In genomic region chr1:55143686-55144085, GRCh38 we compare ENCODE assay signal across 9 cellular contexts.
A peak's percentile ranks its signal among the peaks of the same experiment; 100 is the strongest.
DNase-seq lines count a peak whose midpoint lies in the region; ATAC-seq and TF ChIP-seq lines count a peak whose summit lies in the region.
"Had no signal": no experiment of that assay in that cellular context is flagged by ENCODE, and none has a peak within 500 bp of the region (broad histone marks: within the 10 kb centered on the region; RNA-seq: fewer than 3 reads in every experiment).

No MANE protein-coding gene starts in this region.

- WGBS in spleen, 5 donors = 92 to 98% (median 96%) methylated on average over 3 of the region's 3 CpGs

- no peaks in the 10 kb centered on the region for H3K9me3 ChIP-seq in HEK293 (ENCODE audit: control insufficient read depth, insufficient read depth, low read depth, low read length)
- H3K9me3 ChIP-seq in spleen = no peaks in the 10 kb centered on the region
- H3K9me3 ChIP-seq: tibial nerve had no signal

- peak; percentile 65 for TF ChIP-seq CTCF in HEK293 (tag by site-specific recombination; IDR thresholded peaks at IDR 0.05)
- no peak for TF ChIP-seq CTCF in spleen (IDR thresholded peaks at IDR 0.05 in 8 of 11, conservative IDR thresholded peaks at IDR 0.05 in 3 of 11)

- intact Hi-C loops in spleen (cut with DNase I; ENCODE audit: low total_unique reads) = loop anchor here (5.0 kb wide), 1 partner anchor 134 kb away; no protein-coding TSS in a partner anchor

- CTCF ChIA-PET in HEK293 (lab: Yijun Ruan, JAX) = interaction anchor here (0.6 to 6.5 kb wide), 12 partner anchors 10 to 1441 kb away, joined by 3 to 109 read pairs (median 3); no protein-coding TSS in a partner anchor

- DNase-seq in ELR (ENCODE audit: low read depth) = peak; percentile 15
- DNase-seq in iPS-NIHi11 (ENCODE audit: low spot score) = peak; percentile 31
- no peak for DNase-seq in ureter (ENCODE audit: low spot score)
- DNase-seq in medulla oblongata (ENCODE audit: extremely low spot score) = no peak
- DNase-seq in spleen = no peak
- no peak for DNase-seq in DMS114 treated with DMSO at 0.1 percent for 48 hours (lab: John Stamatoyannopoulos, UW; ENCODE audit: unreplicated experiment)

- no peak overlapping the region for H3K27ac ChIP-seq in HEK293 (ENCODE audit: extremely low read depth, low read depth, low read length)
- H3K27ac ChIP-seq in spleen = no peak overlapping the region
- H3K27ac ChIP-seq: tibial nerve had no signal

- no peak for TF ChIP-seq POLR2A in spleen (IDR thresholded peaks at IDR 0.05)

- ATAC-seq in SK-N-SH treated with all-trans-retinoic acid at 6 μM for 48 hours = peak; percentile 51; the same call in 2 of the 3 replicates

- H3K27me3 ChIP-seq in spleen (replicated peaks in 1 of 7) = no peaks in the 10 kb centered on the region
- H3K27me3 ChIP-seq: tibial nerve had no signal

- H3K36me3 ChIP-seq in HEK293 (ENCODE audit: control insufficient read depth in 2 of 2, insufficient read depth in 1 of 2, low read length in 2 of 2) (peaks cover 35 to 72% of the 10 kb centered on the region in 2 experiments), spleen (peaks cover 8 to 99% (median 71%) of the 10 kb centered on the region in 6 donors)

- H3K4me1 ChIP-seq in HEK293 (ENCODE audit: control insufficient read depth, insufficient read depth, low read length) (no peaks in the 10 kb centered on the region), spleen (peaks cover 0 to 36% (median 9%) of the 10 kb centered on the region in 6 donors)

- H3K4me3 ChIP-seq in HEK293 (ENCODE audit: low read depth, low read length) (no peak overlapping the region), spleen (no peak overlapping the region)
- H3K4me3 ChIP-seq: tibial nerve had no signal

- POLR2A ChIA-PET in HEK293 (lab: Yijun Ruan, JAX) = interaction anchor here (0.6 kb wide), 1 partner anchor 72 kb away, joined by 4 read pairs; no protein-coding TSS in a partner anchor

TF ChIP-seq in HEK293, 187 proteins besides CTCF, POLR2A, EP300 and RAD21:
- no peak for TF ChIP-seq ZBTB26 (tag by site-specific recombination; optimal IDR thresholded peaks at IDR 0.05)
- no peak for TF ChIP-seq BCL11B (tag by site-specific recombination; IDR thresholded peaks at IDR 0.05; ENCODE audit: low read depth)
- no peak for TF ChIP-seq ZNF530 (tag by site-specific recombination; IDR thresholded peaks at IDR 0.05; ENCODE audit: low read depth)
- no peak for TF ChIP-seq ZBTB11 (tag by site-specific recombination; conservative IDR thresholded peaks at IDR 0.05; ENCODE audit: low read depth)
- peak; percentile 8; the same call in 1 of the 2 replicates for TF ChIP-seq ZNF654 (tag by site-specific recombination; IDR thresholded peaks at IDR 0.05; ENCODE audit: low read depth)
TF ChIP-seq in HEK293: peak in this region for 1.

TF ChIP-seq in SK-N-SH treated with all-trans-retinoic acid at 6 μM for 48 hours, 23 proteins besides CTCF, POLR2A, EP300 and RAD21:
- TF ChIP-seq TSHZ2 (CRISPR knock-in tag; IDR thresholded peaks at IDR 0.05) (no peak), ZFP3 (CRISPR knock-in tag; IDR thresholded peaks at IDR 0.05) (peak; percentile 86)

Comparison
In these comparisons a context has a peak if more than half of its experiments do, and no peak if none do; other contexts are left out.
1. DNase-seq: peak in ELR (single experiment) and iPS-NIHi11 (single experiment); none in ureter (single experiment), medulla oblongata (single experiment), spleen (single experiment) and DMS114 treated with DMSO at 0.1 percent for 48 hours (single experiment).